17 cellular contexts compared by ENCODE assay signal in the genomic region with DNA sequence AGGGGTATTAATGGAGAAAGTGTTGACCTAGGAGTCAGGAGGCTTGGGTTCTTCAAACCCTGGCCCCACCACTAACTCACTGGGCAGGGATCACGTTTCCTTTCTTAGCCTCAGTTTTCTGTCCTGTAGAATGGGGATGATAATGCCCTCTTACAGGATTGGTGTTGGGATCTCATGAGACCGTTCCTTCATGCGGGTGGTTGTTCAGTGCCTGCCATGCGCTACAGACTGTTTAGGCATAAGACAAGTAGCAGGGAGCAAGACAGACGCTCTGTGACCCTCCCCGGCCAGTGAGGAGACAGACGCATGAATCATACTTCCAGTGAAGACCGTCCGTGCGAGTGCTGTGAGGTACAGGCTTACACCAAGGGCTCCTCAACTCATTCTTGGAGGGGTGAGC.
DNase-seq lines count a peak whose midpoint lies in the region; ATAC-seq and TF ChIP-seq lines count a peak whose summit lies in the region.
"Had no signal": no experiment of that assay in that cellular context is flagged by ENCODE, and none has a peak within 500 bp of the region (broad histone marks: within the 10 kb centered on the region; RNA-seq: fewer than 3 reads in every experiment).

No MANE protein-coding gene starts in this region.

- H3K4me1 Mint-ChIP-seq in naive thymus-derived CD4-positive, alpha-beta T cell: peaks cover 23 to 82% (median 69%) of the 10 kb centered on the region in 7 donors

- CTCF ChIA-PET in naive thymus-derived CD4-positive, alpha-beta T cell (lab: Charles Lee): interaction anchor here (0.7 to 2.5 kb wide), 12 partner anchors 22 to 113 kb away, joined by 3 to 19 read pairs (median 4); no protein-coding TSS in a partner anchor

- no peak for ATAC-seq in naive thymus-derived CD4-positive, alpha-beta T cell
- ATAC-seq in omental fat pad (ENCODE audit: low FRiP score): no peak
- ATAC-seq: lower lobe of right lung had no signal

- DNase-seq in cardiac muscle cell (ENCODE audit: low read depth in 1 of 2, low spot score in 1 of 2) (no peak), cardiac septum (ENCODE audit: low spot score) (no peak), tibial artery (no peak), AML-193 (lab: John Stamatoyannopoulos, UW) (no peak), dedifferentiated amniotic fluid mesenchymal stem cell (ENCODE audit: extremely low spot score) (no peak), omental fat pad (ENCODE audit: low spot score) (no peak)
- DNase-seq in naive thymus-derived CD4-positive, alpha-beta T cell: no peak
- DNase-seq: activated naive CD4-positive, alpha-beta T cell treated with anti-CD3 and anti-CD28 coated beads, Interleukin-2, amount 50 U/mL, for 16 hours; colonic mucosa; lower lobe of right lung; NCI-H1694 treated with DMSO at 0.1 percent for 48 hours; nephron progenitor cell had no signal

- H3K27ac ChIP-seq in cardiac muscle cell (peak overlapping the region; percentile 93), angular gyrus (ENCODE audit: low read depth, low read length) (peak overlapping the region; percentile 12), tibial artery (peak overlapping the region; percentile 78 to 80)
- H3K27ac ChIP-seq in naive thymus-derived CD4-positive, alpha-beta T cell (ENCODE audit: low read depth, low read length): no peak overlapping the region
- H3K27ac ChIP-seq: colonic mucosa, KMS-11, suprapubic skin had no signal

- TF ChIP-seq CTCF in cardiac muscle cell (IDR thresholded peaks at IDR 0.05; ENCODE audit: low read depth, low read length) (no peak), tibial artery (IDR thresholded peaks at IDR 0.05) (no peak), omental fat pad (IDR thresholded peaks at IDR 0.05) (no peak)

- intact Hi-C loops in cardiac septum (cut with DNase I): loop anchor here (5.0 kb wide), 1 partner anchor 99 kb away; no protein-coding TSS in a partner anchor
- intact Hi-C loops in naive thymus-derived CD4-positive, alpha-beta T cell (cut with micrococcal nuclease): no loop called here
- intact Hi-C loops in tibial artery (cut with DNase I; ENCODE audit: low total_unique reads): no loop called here

- no peak overlapping the region for H3K4me3 ChIP-seq in cardiac muscle cell
- no peak overlapping the region for H3K4me3 ChIP-seq in naive thymus-derived CD4-positive, alpha-beta T cell (ENCODE audit: low read length)
- no peak overlapping the region for H3K4me3 ChIP-seq in tibial artery
- H3K4me3 ChIP-seq: colonic mucosa, lower lobe of right lung, suprapubic skin had no signal

- H3K27me3 ChIP-seq in cardiac muscle cell (no peaks in the 10 kb centered on the region), tibial artery (no peaks in the 10 kb centered on the region)
- H3K27me3 ChIP-seq in naive thymus-derived CD4-positive, alpha-beta T cell (ENCODE audit: control insufficient read depth in 2 of 2, insufficient read depth in 2 of 2, low read length in 2 of 2): no peaks in the 10 kb centered on the region
- H3K27me3 ChIP-seq: colonic mucosa, suprapubic skin had no signal

- H3K4me3 Mint-ChIP-seq in naive thymus-derived CD4-positive, alpha-beta T cell: peak overlapping the region in 6 of 10 donors; percentile 21 to 57 (median 52)
- H3K4me3 Mint-ChIP-seq: activated CD4-positive, alpha-beta T cell treated with anti-CD3 and anti-CD28 coated beads, Interleukin-2, amount 10 ng/mL, durations not matched to agents 7 days and 5 days; nephron progenitor cell; T-helper 1 cell treated with Interleukin-12 subunit alpha and Interleukin-12 subunit beta and Interleukin-4 antibody, amounts not matched to agents 30 μg/mL and 1 μg/mL, for 36 hours had no signal

- H3K27me3 Mint-ChIP-seq in naive thymus-derived CD4-positive, alpha-beta T cell: peaks cover 0 to 40% (median 0%) of the 10 kb centered on the region in 5 donors

- H3K4me1 ChIP-seq in cardiac muscle cell (ENCODE audit: low read depth) (peaks cover 91% of the 10 kb centered on the region), tibial artery (peaks cover 13 to 98% (median 75%) of the 10 kb centered on the region in 4 donors)
- H3K4me1 ChIP-seq in naive thymus-derived CD4-positive, alpha-beta T cell (ENCODE audit: control insufficient read depth in 2 of 2, insufficient read depth in 2 of 2, low read length in 2 of 2): peaks cover 0 to 56% of the 10 kb centered on the region in 2 donors
- H3K4me1 ChIP-seq: colonic mucosa had no signal

- no peaks in the 10 kb centered on the region for H3K9me3 ChIP-seq in cardiac muscle cell (ENCODE audit: low read depth)
- H3K9me3 ChIP-seq in naive thymus-derived CD4-positive, alpha-beta T cell (ENCODE audit: control insufficient read depth in 2 of 3, low read length in 3 of 3): no peaks in the 10 kb centered on the region
- H3K9me3 ChIP-seq in tibial artery: no peaks in the 10 kb centered on the region
- H3K9me3 ChIP-seq: colonic mucosa, lower lobe of right lung, suprapubic skin had no signal

- H3K36me3 ChIP-seq in cardiac muscle cell (no peaks in the 10 kb centered on the region), tibial artery (no peaks in the 10 kb centered on the region)
- H3K36me3 ChIP-seq in naive thymus-derived CD4-positive, alpha-beta T cell (ENCODE audit: control insufficient read depth in 2 of 3, insufficient read depth in 3 of 3, low read length in 3 of 3): peaks cover 0 to 26% (median 0%) of the 10 kb centered on the region in 3 experiments
- H3K36me3 ChIP-seq: colonic mucosa, lower lobe of right lung, suprapubic skin had no signal

- peaks cover 0 to 2% (median 0%) of the 10 kb centered on the region in 11 donors for H3K9me3 Mint-ChIP-seq in naive thymus-derived CD4-positive, alpha-beta T cell
- H3K9me3 Mint-ChIP-seq: activated CD4-positive, alpha-beta T cell treated with anti-CD3 and anti-CD28 coated beads, Interleukin-2, amount 10 ng/mL, durations not matched to agents 7 days and 5 days; nephron progenitor cell; T-helper 1 cell treated with Interleukin-12 subunit alpha and Interleukin-12 subunit beta and Interleukin-4 antibody, amounts not matched to agents 30 μg/mL and 1 μg/mL, for 36 hours had no signal

- H3K36me3 Mint-ChIP-seq in naive thymus-derived CD4-positive, alpha-beta T cell: peaks cover 0 to 6% (median 4%) of the 10 kb centered on the region in 5 donors

- POLR2A ChIA-PET in naive thymus-derived CD4-positive, alpha-beta T cell (lab: Charles Lee): interaction anchor here (0.9 to 2.5 kb wide), 14 partner anchors 10 to 103 kb away, joined by 3 to 11 read pairs (median 6); no protein-coding TSS in a partner anchor

- H3K27ac Mint-ChIP-seq in naive thymus-derived CD4-positive, alpha-beta T cell: peak overlapping the region in 8 of 9 donors; percentile 49 to 89 (median 72)
- H3K27ac Mint-ChIP-seq: activated CD4-positive, alpha-beta T cell treated with anti-CD3 and anti-CD28 coated beads, Interleukin-2, amount 10 ng/mL, durations not matched to agents 7 days and 5 days; T-helper 1 cell treated with Interleukin-12 subunit alpha and Interleukin-12 subunit beta and Interleukin-4 antibody, amounts not matched to agents 30 μg/mL and 1 μg/mL, for 36 hours had no signal
